In the genomic region with DNA sequence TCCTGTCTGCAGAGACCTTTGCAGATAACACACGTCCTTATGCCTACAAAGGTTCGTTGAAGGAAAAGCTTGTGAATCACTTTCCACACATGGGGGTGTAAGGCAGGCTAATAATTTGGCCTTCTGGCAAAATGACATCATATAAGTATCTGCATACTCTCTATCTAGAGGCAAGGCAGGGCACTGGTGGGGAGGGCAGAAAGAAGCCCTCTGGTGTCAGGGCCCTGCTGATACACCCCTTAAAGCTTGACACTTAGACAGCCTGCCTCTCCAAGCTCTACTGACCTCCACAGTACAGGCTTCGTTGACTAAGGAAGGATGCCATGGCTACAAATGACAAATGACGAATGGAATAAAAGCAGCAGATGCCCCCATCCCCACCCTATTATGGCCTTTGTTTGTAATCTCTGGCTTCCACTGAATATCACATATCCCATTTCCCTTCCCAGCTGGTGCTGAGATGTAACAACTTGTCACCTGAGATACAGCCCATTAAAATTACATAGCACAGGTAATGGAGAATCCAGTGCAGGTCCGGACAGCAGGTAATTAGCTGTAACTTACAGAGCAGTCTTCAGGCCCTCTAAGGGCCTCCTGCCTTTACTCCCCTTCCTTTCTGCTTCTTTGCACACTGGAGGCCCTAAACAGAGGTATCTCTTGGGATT, we compare ENCODE assay signal across 1 cellular context.
TF ChIP-seq lines count a peak whose summit lies in the region.

No MANE protein-coding gene starts in this region.

TF ChIP-seq in K562, 482 proteins besides CTCF, POLR2A, EP300 and RAD21 (continued from another document):
- no peak for TF ChIP-seq ZNF655 (CRISPR knock-in tag; IDR thresholded peaks at IDR 0.05)
- no peak for TF ChIP-seq CCAR2 (IDR thresholded peaks at IDR 0.05; ENCODE audit: low read depth, low read length)
- no peak for TF ChIP-seq NRF1 (conservative IDR thresholded peaks at IDR 0.05 in 1 of 2, IDR thresholded peaks at IDR 0.05 in 1 of 2)
- no peak for TF ChIP-seq U2AF1 (optimal IDR thresholded peaks at IDR 0.05; ENCODE audit: low read depth, low read length)
- TF ChIP-seq, protein P1, sequence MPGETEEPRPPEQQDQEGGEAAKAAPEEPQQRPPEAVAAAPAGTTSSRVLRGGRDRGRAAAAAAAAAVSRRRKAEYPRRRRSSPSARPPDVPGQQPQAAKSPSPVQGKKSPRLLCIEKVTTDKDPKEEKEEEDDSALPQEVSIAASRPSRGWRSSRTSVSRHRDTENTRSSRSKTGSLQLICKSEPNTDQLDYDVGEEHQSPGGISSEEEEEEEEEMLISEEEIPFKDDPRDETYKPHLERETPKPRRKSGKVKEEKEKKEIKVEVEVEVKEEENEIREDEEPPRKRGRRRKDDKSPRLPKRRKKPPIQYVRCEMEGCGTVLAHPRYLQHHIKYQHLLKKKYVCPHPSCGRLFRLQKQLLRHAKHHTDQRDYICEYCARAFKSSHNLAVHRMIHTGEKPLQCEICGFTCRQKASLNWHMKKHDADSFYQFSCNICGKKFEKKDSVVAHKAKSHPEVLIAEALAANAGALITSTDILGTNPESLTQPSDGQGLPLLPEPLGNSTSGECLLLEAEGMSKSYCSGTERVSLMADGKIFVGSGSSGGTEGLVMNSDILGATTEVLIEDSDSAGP (CRISPR knock-in tag; IDR thresholded peaks at IDR 0.05): no peak
- TF ChIP-seq, protein P2, sequence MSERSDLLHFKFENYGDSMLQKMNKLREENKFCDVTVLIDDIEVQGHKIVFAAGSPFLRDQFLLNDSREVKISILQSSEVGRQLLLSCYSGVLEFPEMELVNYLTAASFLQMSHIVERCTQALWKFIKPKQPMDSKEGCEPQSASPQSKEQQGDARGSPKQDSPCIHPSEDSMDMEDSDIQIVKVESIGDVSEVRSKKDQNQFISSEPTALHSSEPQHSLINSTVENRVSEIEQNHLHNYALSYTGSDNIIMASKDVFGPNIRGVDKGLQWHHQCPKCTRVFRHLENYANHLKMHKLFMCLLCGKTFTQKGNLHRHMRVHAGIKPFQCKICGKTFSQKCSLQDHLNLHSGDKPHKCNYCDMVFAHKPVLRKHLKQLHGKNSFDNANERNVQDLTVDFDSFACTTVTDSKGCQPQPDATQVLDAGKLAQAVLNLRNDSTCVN (CRISPR knock-in tag; IDR thresholded peaks at IDR 0.05): no peak
- TF ChIP-seq ETS1 (conservative IDR thresholded peaks at IDR 0.05; ENCODE audit: control insufficient read depth, low read depth, low read length): no peak
- no peak for TF ChIP-seq SRSF1 (IDR thresholded peaks at IDR 0.05; ENCODE audit: low read depth, low read length)
- no peak for TF ChIP-seq NBN (IDR thresholded peaks at IDR 0.05; ENCODE audit: low read depth)
- TF ChIP-seq, protein P3, sequence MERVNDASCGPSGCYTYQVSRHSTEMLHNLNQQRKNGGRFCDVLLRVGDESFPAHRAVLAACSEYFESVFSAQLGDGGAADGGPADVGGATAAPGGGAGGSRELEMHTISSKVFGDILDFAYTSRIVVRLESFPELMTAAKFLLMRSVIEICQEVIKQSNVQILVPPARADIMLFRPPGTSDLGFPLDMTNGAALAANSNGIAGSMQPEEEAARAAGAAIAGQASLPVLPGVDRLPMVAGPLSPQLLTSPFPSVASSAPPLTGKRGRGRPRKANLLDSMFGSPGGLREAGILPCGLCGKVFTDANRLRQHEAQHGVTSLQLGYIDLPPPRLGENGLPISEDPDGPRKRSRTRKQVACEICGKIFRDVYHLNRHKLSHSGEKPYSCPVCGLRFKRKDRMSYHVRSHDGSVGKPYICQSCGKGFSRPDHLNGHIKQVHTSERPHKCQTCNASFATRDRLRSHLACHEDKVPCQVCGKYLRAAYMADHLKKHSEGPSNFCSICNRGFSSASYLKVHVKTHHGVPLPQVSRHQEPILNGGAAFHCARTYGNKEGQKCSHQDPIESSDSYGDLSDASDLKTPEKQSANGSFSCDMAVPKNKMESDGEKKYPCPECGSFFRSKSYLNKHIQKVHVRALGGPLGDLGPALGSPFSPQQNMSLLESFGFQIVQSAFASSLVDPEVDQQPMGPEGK (CRISPR knock-in tag; IDR thresholded peaks at IDR 0.05; ENCODE audit: borderline replicate concordance): no peak
- TF ChIP-seq HLTF (IDR thresholded peaks at IDR 0.05): no peak
- TF ChIP-seq SIN3A (IDR thresholded peaks at IDR 0.05; ENCODE audit: borderline replicate concordance in 2 of 2, control insufficient read depth in 1 of 2, low read depth in 2 of 2, low read length in 2 of 2): no peak
- TF ChIP-seq, protein P4, sequence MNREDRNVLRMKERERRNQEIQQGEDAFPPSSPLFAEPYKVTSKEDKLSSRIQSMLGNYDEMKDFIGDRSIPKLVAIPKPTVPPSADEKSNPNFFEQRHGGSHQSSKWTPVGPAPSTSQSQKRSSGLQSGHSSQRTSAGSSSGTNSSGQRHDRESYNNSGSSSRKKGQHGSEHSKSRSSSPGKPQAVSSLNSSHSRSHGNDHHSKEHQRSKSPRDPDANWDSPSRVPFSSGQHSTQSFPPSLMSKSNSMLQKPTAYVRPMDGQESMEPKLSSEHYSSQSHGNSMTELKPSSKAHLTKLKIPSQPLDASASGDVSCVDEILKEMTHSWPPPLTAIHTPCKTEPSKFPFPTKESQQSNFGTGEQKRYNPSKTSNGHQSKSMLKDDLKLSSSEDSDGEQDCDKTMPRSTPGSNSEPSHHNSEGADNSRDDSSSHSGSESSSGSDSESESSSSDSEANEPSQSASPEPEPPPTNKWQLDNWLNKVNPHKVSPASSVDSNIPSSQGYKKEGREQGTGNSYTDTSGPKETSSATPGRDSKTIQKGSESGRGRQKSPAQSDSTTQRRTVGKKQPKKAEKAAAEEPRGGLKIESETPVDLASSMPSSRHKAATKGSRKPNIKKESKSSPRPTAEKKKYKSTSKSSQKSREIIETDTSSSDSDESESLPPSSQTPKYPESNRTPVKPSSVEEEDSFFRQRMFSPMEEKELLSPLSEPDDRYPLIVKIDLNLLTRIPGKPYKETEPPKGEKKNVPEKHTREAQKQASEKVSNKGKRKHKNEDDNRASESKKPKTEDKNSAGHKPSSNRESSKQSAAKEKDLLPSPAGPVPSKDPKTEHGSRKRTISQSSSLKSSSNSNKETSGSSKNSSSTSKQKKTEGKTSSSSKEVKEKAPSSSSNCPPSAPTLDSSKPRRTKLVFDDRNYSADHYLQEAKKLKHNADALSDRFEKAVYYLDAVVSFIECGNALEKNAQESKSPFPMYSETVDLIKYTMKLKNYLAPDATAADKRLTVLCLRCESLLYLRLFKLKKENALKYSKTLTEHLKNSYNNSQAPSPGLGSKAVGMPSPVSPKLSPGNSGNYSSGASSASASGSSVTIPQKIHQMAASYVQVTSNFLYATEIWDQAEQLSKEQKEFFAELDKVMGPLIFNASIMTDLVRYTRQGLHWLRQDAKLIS (CRISPR knock-in tag; IDR thresholded peaks at IDR 0.05): no peak
- no peak for TF ChIP-seq PHB2 (IDR thresholded peaks at IDR 0.05; ENCODE audit: low read depth)
- no peak for TF ChIP-seq CREB1 (IDR thresholded peaks at IDR 0.05)
- no peak for TF ChIP-seq CREB1 (CRISPR knock-in tag; IDR thresholded peaks at IDR 0.05)
- no peak for TF ChIP-seq TFE3 (CRISPR knock-in tag; IDR thresholded peaks at IDR 0.05)
- no peak for TF ChIP-seq MXI1 (IDR thresholded peaks at IDR 0.05; ENCODE audit: low read depth, low read length)
